ENCODE assay signal across 4 cellular contexts in the genomic region with DNA sequence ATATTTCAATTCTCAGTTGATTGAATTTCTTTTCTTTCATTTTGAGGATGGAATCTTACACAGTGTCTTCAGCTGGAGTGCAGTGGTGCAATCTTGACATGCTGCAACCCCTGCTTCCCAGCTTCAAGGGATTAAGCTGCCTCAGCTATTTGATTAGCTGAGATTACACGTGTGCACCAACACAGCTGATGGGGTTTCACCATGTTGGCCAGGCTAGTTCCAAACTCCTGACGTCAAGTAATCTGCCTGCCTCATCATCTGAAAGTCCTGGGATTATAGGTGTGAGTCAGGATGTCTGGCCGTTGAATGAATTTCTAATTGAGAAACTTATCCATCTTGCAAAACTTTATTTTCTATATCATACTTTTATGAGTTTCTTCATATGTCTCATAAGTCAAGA. TPM values are rescaled to one million over a fixed set of nuclear protein-coding genes. Genes with fewer than 3 reads are reported as not detected.
"Had no signal": no experiment of that assay in that cellular context is flagged by ENCODE, and none has a peak within 500 bp of the region (broad histone marks: within the 10 kb centered on the region; RNA-seq: fewer than 3 reads in every experiment).

No MANE protein-coding gene starts in this region.

RNA-seq across cellular contexts. Expression of a gene that starts 28.0 kb away (rescaled TPM):
- total RNA-seq: LHCN-M2, M059J, MCF 10A, NCI-H460 had no signal
